Comparison of ENCODE assay signal across 1 cellular context in the genomic region with DNA sequence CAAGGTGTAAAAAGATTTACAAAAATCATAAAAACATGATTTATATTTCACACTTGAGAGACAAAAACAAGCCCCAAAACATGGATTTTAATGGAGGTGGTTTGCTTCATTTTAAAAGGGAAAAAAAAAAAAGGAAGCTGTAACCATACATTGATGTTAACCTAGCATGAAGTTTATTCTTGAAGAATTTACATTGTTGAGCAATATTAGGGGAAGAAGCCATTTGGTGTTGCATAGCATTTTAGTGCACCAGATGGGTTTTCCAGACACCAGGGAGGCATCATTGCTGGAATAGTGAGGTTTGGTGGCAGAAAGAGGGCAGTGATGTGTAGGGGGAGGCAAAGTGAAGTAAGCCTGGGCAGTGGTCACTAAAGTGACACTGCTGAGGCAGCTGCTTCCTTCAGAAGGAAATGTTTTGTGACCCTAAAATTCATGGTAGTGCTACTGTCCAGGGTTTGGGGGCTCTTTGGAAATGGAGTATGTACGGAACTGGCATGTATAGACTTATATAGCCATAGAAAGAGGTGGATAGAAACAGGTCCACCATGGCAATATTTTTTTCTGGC.
TF ChIP-seq lines count a peak whose summit lies in the region.

No MANE protein-coding gene starts in this region.

TF ChIP-seq in HepG2, 621 proteins besides CTCF, POLR2A, EP300 and RAD21:
- TF ChIP-seq CBX2 (IDR thresholded peaks at IDR 0.05; ENCODE audit: low read depth, low read length) (no peak), CBX2 (CRISPR knock-in tag; IDR thresholded peaks at IDR 0.05; ENCODE audit: low read depth) (no peak), RBM22 (optimal IDR thresholded peaks at IDR 0.05; ENCODE audit: low read length) (peak; percentile 81), HIVEP1 (CRISPR knock-in tag; IDR thresholded peaks at IDR 0.05) (no peak), CEBPB (IDR thresholded peaks at IDR 0.05; ENCODE audit: borderline replicate concordance, low read depth, low read length) (peak; percentile 57; the same call in 1 of the 2 replicates), PAF1 (CRISPR knock-in tag; IDR thresholded peaks at IDR 0.05) (peak; percentile 34; the same call in 1 of the 2 replicates), POLR2G (IDR thresholded peaks at IDR 0.05; ENCODE audit: low read depth, low read length) (peak; percentile 46; the same call in 1 of the 2 replicates)
- TF ChIP-seq, protein P1, sequence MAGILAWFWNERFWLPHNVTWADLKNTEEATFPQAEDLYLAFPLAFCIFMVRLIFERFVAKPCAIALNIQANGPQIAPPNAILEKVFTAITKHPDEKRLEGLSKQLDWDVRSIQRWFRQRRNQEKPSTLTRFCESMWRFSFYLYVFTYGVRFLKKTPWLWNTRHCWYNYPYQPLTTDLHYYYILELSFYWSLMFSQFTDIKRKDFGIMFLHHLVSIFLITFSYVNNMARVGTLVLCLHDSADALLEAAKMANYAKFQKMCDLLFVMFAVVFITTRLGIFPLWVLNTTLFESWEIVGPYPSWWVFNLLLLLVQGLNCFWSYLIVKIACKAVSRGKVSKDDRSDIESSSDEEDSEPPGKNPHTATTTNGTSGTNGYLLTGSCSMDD (CRISPR knock-in tag; IDR thresholded peaks at IDR 0.05) = no peak
- TF ChIP-seq, protein P2, sequence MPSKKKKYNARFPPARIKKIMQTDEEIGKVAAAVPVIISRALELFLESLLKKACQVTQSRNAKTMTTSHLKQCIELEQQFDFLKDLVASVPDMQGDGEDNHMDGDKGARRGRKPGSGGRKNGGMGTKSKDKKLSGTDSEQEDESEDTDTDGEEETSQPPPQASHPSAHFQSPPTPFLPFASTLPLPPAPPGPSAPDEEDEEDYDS (CRISPR knock-in tag; IDR thresholded peaks at IDR 0.05) = no peak
